In the genomic region with DNA sequence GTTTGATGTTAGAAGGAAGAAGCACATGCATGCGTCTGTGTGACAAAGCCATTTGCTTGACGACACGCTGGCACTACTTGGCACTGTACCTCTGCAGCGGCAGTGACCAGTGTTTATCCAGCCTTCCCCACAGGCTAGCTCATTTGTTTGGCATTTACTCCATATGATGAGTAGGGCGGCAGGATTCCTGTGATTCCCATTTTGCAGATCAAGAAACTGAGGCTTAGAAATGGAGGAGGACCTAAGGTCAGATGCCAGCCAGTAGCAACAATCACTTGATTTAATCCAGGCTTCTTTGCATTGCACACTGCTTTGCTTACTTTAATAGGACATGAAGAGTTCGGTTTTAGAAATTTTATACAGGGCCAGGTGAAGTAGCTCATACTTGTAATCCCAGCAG, we compare ENCODE assay signal across 14 cellular contexts. TPM values are rescaled to one million over a fixed set of nuclear protein-coding genes. Genes with fewer than 3 reads are reported as not detected.
DNase-seq lines count a peak whose midpoint lies in the region; ATAC-seq, FAIRE-seq and TF ChIP-seq lines count a peak whose summit lies in the region.
"Had no signal": no experiment of that assay in that cellular context is flagged by ENCODE, and none has a peak within 500 bp of the region (broad histone marks: within the 10 kb centered on the region; RNA-seq: fewer than 3 reads in every experiment).

No MANE protein-coding gene starts in this region.

- no peak overlapping the region for H3K4ac ChIP-seq in trophoblast cell (ENCODE audit: low read depth, low read length)

- no peak overlapping the region for H2AK5ac ChIP-seq in trophoblast cell (ENCODE audit: low read length)

- H3K27me3 ChIP-seq in DND-41 (ENCODE audit: insufficient read depth, low read length, poor library complexity) (no peaks in the 10 kb centered on the region), bronchial epithelial cell (ENCODE audit: control insufficient read depth, insufficient read depth, low read length) (no peaks in the 10 kb centered on the region), trophoblast cell (ENCODE audit: insufficient read depth, low read length) (no peaks in the 10 kb centered on the region), brain microvascular endothelial cell (replicated peaks) (no peaks in the 10 kb centered on the region)

- H4K91ac ChIP-seq in trophoblast cell (ENCODE audit: low read depth, low read length): no peak overlapping the region

- H2AFZ ChIP-seq in DND-41 (ENCODE audit: low read depth, low read length): no peak overlapping the region
- no peak overlapping the region for H2AFZ ChIP-seq in trophoblast cell (ENCODE audit: insufficient read depth, low read length, poor library complexity)

- no peak for DNase-seq in activated naive CD4-positive, alpha-beta T cell (lab: John Stamatoyannopoulos, UW)
- DNase-seq in DND-41: no peak
- DNase-seq in bronchial epithelial cell (ENCODE audit: low read depth): no peak
- DNase-seq in trophoblast cell: no peak
- no peak for DNase-seq in NK-92 (lab: John Stamatoyannopoulos, UW; ENCODE audit: unreplicated experiment)
- no peak for DNase-seq in brain microvascular endothelial cell
- DNase-seq: C1 segment of cervical spinal cord; CD4-positive, alpha-beta memory T cell; DMS79 had no signal

- H3K27ac Mint-ChIP-seq in activated naive CD4-positive, alpha-beta T cell treated with anti-CD3 and anti-CD28 coated beads, Interleukin-2, amount 50 U/mL, for 24 hours: peak overlapping the region; percentile 61

- H3K4me1 ChIP-seq in DND-41 (ENCODE audit: insufficient read depth, low read length) (peaks cover 29% of the 10 kb centered on the region), trophoblast cell (ENCODE audit: control insufficient read depth in 1 of 2, insufficient read depth in 2 of 2, low read length in 2 of 2) (no peaks in the 10 kb centered on the region)

- H3K4me1 Mint-ChIP-seq in activated naive CD4-positive, alpha-beta T cell treated with anti-CD3 and anti-CD28 coated beads, Interleukin-2, amount 50 U/mL, for 24 hours: peaks cover 48% of the 10 kb centered on the region

- H3K18ac ChIP-seq in trophoblast cell (ENCODE audit: low read length): no peak overlapping the region

- no peak overlapping the region for H3K14ac ChIP-seq in trophoblast cell (ENCODE audit: low read length)

- FAIRE-seq in bronchial epithelial cell (lab: Jason Lieb, UNC): peak; percentile 83
- FAIRE-seq: H54 had no signal

- no peaks in the 10 kb centered on the region for H3K79me1 ChIP-seq in trophoblast cell (ENCODE audit: low read length)

- H3K27ac ChIP-seq in DND-41 (ENCODE audit: low read length) (peak overlapping the region; percentile 61), trophoblast cell (ENCODE audit: low read depth, low read length) (no peak overlapping the region), brain microvascular endothelial cell (no peak overlapping the region)
- H3K27ac ChIP-seq: 22Rv1 had no signal

- H3K9me3 ChIP-seq in DND-41 (ENCODE audit: insufficient read depth, low read length, severe bottlenecking) (no peaks in the 10 kb centered on the region), trophoblast cell (ENCODE audit: insufficient read depth, low read depth, low read length) (no peaks in the 10 kb centered on the region)

- no CpG with 5 or more reads among the region's 6 CpGs for WGBS in trophoblast cell (ENCODE audit: extremely low coverage, insufficient coverage, insufficient read length)

- in situ Hi-C loops in brain microvascular endothelial cell (cut with HindIII; ENCODE audit: low pct_ligation_motif_present, low sequenced_read_pairs): no loop called here

- no peaks in the 10 kb centered on the region for H3K27me3 Mint-ChIP-seq in activated naive CD4-positive, alpha-beta T cell treated with anti-CD3 and anti-CD28 coated beads, Interleukin-2, amount 50 U/mL, for 24 hours
- H3K27me3 Mint-ChIP-seq: CD4-positive, alpha-beta memory T cell had no signal

- no peaks in the 10 kb centered on the region for H3K9me3 Mint-ChIP-seq in activated naive CD4-positive, alpha-beta T cell treated with anti-CD3 and anti-CD28 coated beads, Interleukin-2, amount 50 U/mL, for 24 hours
- H3K9me3 Mint-ChIP-seq: CD4-positive, alpha-beta memory T cell had no signal

- H3K4me2 ChIP-seq in DND-41 (ENCODE audit: insufficient read depth, low read length): no peak overlapping the region
- no peak overlapping the region for H3K4me2 ChIP-seq in trophoblast cell (ENCODE audit: low read length)

- H4K20me1 ChIP-seq in DND-41 (ENCODE audit: insufficient read depth, low read length): peaks cover 25% of the 10 kb centered on the region

- peaks cover 9% of the 10 kb centered on the region for H3K36me3 Mint-ChIP-seq in activated naive CD4-positive, alpha-beta T cell treated with anti-CD3 and anti-CD28 coated beads, Interleukin-2, amount 50 U/mL, for 24 hours

- no peak overlapping the region for H2BK12ac ChIP-seq in trophoblast cell (ENCODE audit: low read length)

- peaks cover 50% of the 10 kb centered on the region for H3K36me3 ChIP-seq in DND-41 (ENCODE audit: insufficient read depth, low read length)
- peaks cover 12% of the 10 kb centered on the region for H3K36me3 ChIP-seq in bronchial epithelial cell (ENCODE audit: control insufficient read depth, insufficient read depth, low read length)
- H3K36me3 ChIP-seq in trophoblast cell (ENCODE audit: control insufficient read depth in 1 of 2, insufficient read depth in 2 of 2, low read length in 2 of 2): peaks cover 8% of the 10 kb centered on the region in 2 experiments
- no peaks in the 10 kb centered on the region for H3K36me3 ChIP-seq in brain microvascular endothelial cell (replicated peaks)

- no peak overlapping the region for H3K4me3 Mint-ChIP-seq in activated naive CD4-positive, alpha-beta T cell treated with anti-CD3 and anti-CD28 coated beads, Interleukin-2, amount 50 U/mL, for 24 hours

- TF ChIP-seq CTCF in DND-41 (IDR thresholded peaks at IDR 0.05; ENCODE audit: borderline replicate concordance, extremely low read depth, low read length, poor library complexity, severe bottlenecking) (no peak), bronchial epithelial cell (IDR thresholded peaks at IDR 0.05; ENCODE audit: insufficient read depth, low read length, severe bottlenecking) (no peak), brain microvascular endothelial cell (IDR thresholded peaks at IDR 0.05; ENCODE audit: low read depth, low read length, missing control alignments) (no peak)

- no peak overlapping the region for H2BK120ac ChIP-seq in trophoblast cell (ENCODE audit: insufficient read depth, low read length, poor library complexity)

- H2BK5ac ChIP-seq in trophoblast cell (ENCODE audit: low read depth, low read length, poor library complexity): no peak overlapping the region

- no peak overlapping the region for H3K9ac ChIP-seq in DND-41 (ENCODE audit: low read depth, low read length)
- peak overlapping the region; percentile 17 for H3K9ac ChIP-seq in trophoblast cell (ENCODE audit: low read length)

- no peak overlapping the region for H3K4me3 ChIP-seq in DND-41 (ENCODE audit: low read depth in 1 of 2, low read length in 2 of 2)
- H3K4me3 ChIP-seq in bronchial epithelial cell (ENCODE audit: low read depth, low read length): no peak overlapping the region
- no peak overlapping the region for H3K4me3 ChIP-seq in trophoblast cell (ENCODE audit: low read depth, low read length)
- H3K4me3 ChIP-seq in brain microvascular endothelial cell (ENCODE audit: low read depth, low read length): no peak overlapping the region

- H4K8ac ChIP-seq in trophoblast cell (ENCODE audit: low read depth, low read length): no peak overlapping the region

- peak overlapping the region; percentile 5 for H3K23ac ChIP-seq in trophoblast cell (ENCODE audit: low read length)

- ATAC-seq in DND-41 (ENCODE audit: insufficient read depth, low read depth): no peak
- no peak for ATAC-seq in HG02678 (IDR thresholded peaks at IDR 0.05; ENCODE audit: unreplicated experiment)
- ATAC-seq: HCT116 had no signal

- H3K79me2 ChIP-seq in DND-41 (ENCODE audit: insufficient read depth, low read length) (peaks cover 47% of the 10 kb centered on the region), trophoblast cell (ENCODE audit: control insufficient read depth, insufficient read depth, low read length, poor library complexity) (no peaks in the 10 kb centered on the region)

- no peak overlapping the region for H4K12ac ChIP-seq in trophoblast cell (ENCODE audit: low read depth, low read length)

RNA-seq across cellular contexts. Expression of a gene that starts 45.0 kb away (rescaled TPM):
- 10.0 and 14.8 TPM in 2 replicates for total RNA-seq in bronchial epithelial cell
- polyA plus RNA-seq in trophoblast cell (2013): 14.7 and 15.8 TPM in 2 replicates
